ENCODE assay signal across 20 cellular contexts in the genomic region with DNA sequence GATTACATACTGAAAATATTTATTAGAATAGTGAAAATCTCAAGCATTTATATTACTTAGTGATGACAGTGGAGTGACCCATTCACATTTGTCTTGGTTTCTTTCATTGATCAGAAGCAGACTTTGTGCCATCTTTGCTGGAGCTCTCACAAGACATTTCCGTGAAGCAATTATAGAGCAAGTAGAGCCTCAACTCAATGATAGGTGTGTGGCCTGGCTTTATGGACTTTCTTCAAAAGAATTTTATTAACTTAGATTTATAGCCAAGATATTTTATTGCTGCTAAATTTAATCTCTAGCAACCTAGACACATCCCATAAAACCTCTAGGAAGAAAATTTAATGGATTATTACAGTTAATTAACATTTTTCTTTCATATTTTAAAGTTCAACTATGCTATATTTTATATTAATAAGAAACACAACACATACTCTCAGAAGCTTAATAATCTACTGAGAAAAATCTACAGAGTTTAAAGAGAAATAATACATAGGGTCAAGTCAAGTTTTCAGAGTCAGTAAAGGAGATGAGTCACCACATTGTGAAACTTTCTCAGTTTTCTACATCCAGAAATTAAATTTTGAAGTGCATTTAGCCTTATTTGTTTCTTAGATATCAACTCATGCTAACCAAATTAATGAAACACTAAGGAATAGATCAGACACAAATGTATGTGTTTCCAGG.
DNase-seq lines count a peak whose midpoint lies in the region; ATAC-seq and TF ChIP-seq lines count a peak whose summit lies in the region.
"Had no signal": no experiment of that assay in that cellular context is flagged by ENCODE, and none has a peak within 500 bp of the region (broad histone marks: within the 10 kb centered on the region; RNA-seq: fewer than 3 reads in every experiment).

No MANE protein-coding gene starts in this region.

- peaks cover 3% of the 10 kb centered on the region for H3K4me1 Mint-ChIP-seq in MCF 10A (ENCODE audit: insufficient read depth, unreplicated experiment)
- no peaks in the 10 kb centered on the region for H3K4me1 Mint-ChIP-seq in naive thymus-derived CD8-positive, alpha-beta T cell
- H3K4me1 Mint-ChIP-seq: activated T-helper 17 cell treated with anti-CD3 and anti-CD28 coated beads, Interleukin-2, amount 50 U/mL, for 72 hours; immature natural killer cell; natural killer cell; stimulated activated naive B cell treated with anti-CD40 and anti-IgM and Interleukin-4, amounts not matched to agents 10 μg/mL and 1 μg/mL and 100 μg/mL, for 72 hours had no signal

- no peaks in the 10 kb centered on the region for H3K36me3 ChIP-seq in breast epithelium
- H3K36me3 ChIP-seq: HAP-1, transverse colon had no signal

- H3K9me3 Mint-ChIP-seq in MCF 10A (ENCODE audit: unreplicated experiment) = peaks cover 3% of the 10 kb centered on the region
- H3K9me3 Mint-ChIP-seq in naive thymus-derived CD8-positive, alpha-beta T cell = peaks cover 0 to 9% (median 0%) of the 10 kb centered on the region in 9 donors
- H3K9me3 Mint-ChIP-seq: activated T-helper 17 cell treated with anti-CD3 and anti-CD28 coated beads, Interleukin-2, amount 50 U/mL, for 72 hours; natural killer cell; stimulated activated naive B cell treated with anti-CD40 and anti-IgM and Interleukin-4, amounts not matched to agents 10 μg/mL and 1 μg/mL and 100 μg/mL, for 72 hours had no signal

- no peak overlapping the region for H3K27ac ChIP-seq in breast epithelium

- H3K4me3 ChIP-seq in breast epithelium (no peak overlapping the region), choroid plexus epithelial cell (ENCODE audit: low read depth, low read length) (no peak overlapping the region)
- H3K4me3 ChIP-seq: HAP-1, transverse colon had no signal

- H3K27me3 Mint-ChIP-seq in MCF 10A (ENCODE audit: insufficient read depth, unreplicated experiment) = no peaks in the 10 kb centered on the region
- peaks cover 0 to 5% (median 1%) of the 10 kb centered on the region in 5 donors for H3K27me3 Mint-ChIP-seq in naive thymus-derived CD8-positive, alpha-beta T cell

- DNase-seq in MCF 10A (ENCODE audit: unreplicated experiment) (peak; percentile 31), breast epithelium (ENCODE audit: low spot score in 2 of 2) (no peak), choroid plexus epithelial cell (ENCODE audit: low read depth) (peak; percentile 71), left colon (no peak), NCI-H526 (lab: John Stamatoyannopoulos, UW) (no peak), erythroblast (lab: John Stamatoyannopoulos, UW) (no peak)
- DNase-seq in naive thymus-derived CD8-positive, alpha-beta T cell = no peak
- DNase-seq: C1 segment of cervical spinal cord; DMS79; immature natural killer cell; Kasumi-1; mammary epithelial cell; natural killer cell; NCI-H1694 treated with DMSO at 0.1 percent for 48 hours; NCI-H345; stimulated activated naive B cell treated with anti-CD40 and anti-IgM and Interleukin-4, amounts not matched to agents 10 μg/mL and 1 μg/mL and 100 μg/mL, for 72 hours; transverse colon had no signal

- no peaks in the 10 kb centered on the region for H3K27me3 ChIP-seq in breast epithelium
- H3K27me3 ChIP-seq: transverse colon had no signal

- no TSS peak for BruUV-seq in MCF 10A (replicated peaks; lab: Mats Ljungman, UMichigan)

- H3K9me3 ChIP-seq in breast epithelium = no peaks in the 10 kb centered on the region
- H3K9me3 ChIP-seq: transverse colon had no signal

- no peaks in the 10 kb centered on the region for H3K4me1 ChIP-seq in breast epithelium
- H3K4me1 ChIP-seq: HAP-1 had no signal

- H3K27ac Mint-ChIP-seq in MCF 10A (ENCODE audit: low read depth, unreplicated experiment) = no peak overlapping the region
- no peak overlapping the region for H3K27ac Mint-ChIP-seq in naive thymus-derived CD8-positive, alpha-beta T cell
- H3K27ac Mint-ChIP-seq: activated T-helper 17 cell treated with anti-CD3 and anti-CD28 coated beads, Interleukin-2, amount 50 U/mL, for 72 hours; immature natural killer cell; natural killer cell; stimulated activated naive B cell treated with anti-CD40 and anti-IgM and Interleukin-4, amounts not matched to agents 10 μg/mL and 1 μg/mL and 100 μg/mL, for 72 hours had no signal

- POLR2A ChIA-PET in MCF 10A (lab: Yijun Ruan, JAX) = interaction anchor here (2.0 kb wide), 1 partner anchor 132 kb away, joined by 8 read pairs; no protein-coding TSS in a partner anchor
- POLR2A ChIA-PET in naive thymus-derived CD8-positive, alpha-beta T cell (lab: Charles Lee) = no interaction called here

- H3K36me3 Mint-ChIP-seq in MCF 10A (ENCODE audit: insufficient read depth, unreplicated experiment) = no peaks in the 10 kb centered on the region
- peaks cover 0 to 6% (median 0%) of the 10 kb centered on the region in 3 donors for H3K36me3 Mint-ChIP-seq in naive thymus-derived CD8-positive, alpha-beta T cell
- H3K36me3 Mint-ChIP-seq: immature natural killer cell; natural killer cell; stimulated activated naive B cell treated with anti-CD40 and anti-IgM and Interleukin-4, amounts not matched to agents 10 μg/mL and 1 μg/mL and 100 μg/mL, for 72 hours had no signal

- CTCF ChIA-PET in MCF 10A (lab: Yijun Ruan, JAX) = no interaction called here

- ATAC-seq in left colon = peak; percentile 98
- ATAC-seq in naive thymus-derived CD8-positive, alpha-beta T cell = no peak
- no peak for ATAC-seq in HG03432 (IDR thresholded peaks at IDR 0.05; ENCODE audit: unreplicated experiment)
- ATAC-seq: activated T-helper 17 cell treated with anti-CD3 and anti-CD28 coated beads, Interleukin-2, amount 50 U/mL, for 72 hours; natural killer cell; stimulated activated naive B cell treated with anti-CD40 and anti-IgM and Interleukin-4, amounts not matched to agents 10 μg/mL and 1 μg/mL and 100 μg/mL, for 72 hours had no signal

- TF ChIP-seq CTCF in MCF 10A (IDR thresholded peaks at IDR 0.05; ENCODE audit: unreplicated experiment) (no peak), breast epithelium (IDR thresholded peaks at IDR 0.05) (no peak), choroid plexus epithelial cell (conservative IDR thresholded peaks at IDR 0.05; ENCODE audit: low read depth, low read length) (no peak)

- no peak overlapping the region for H3K4me3 Mint-ChIP-seq in MCF 10A (ENCODE audit: unreplicated experiment)
- no peak overlapping the region for H3K4me3 Mint-ChIP-seq in naive thymus-derived CD8-positive, alpha-beta T cell
- H3K4me3 Mint-ChIP-seq: activated T-helper 17 cell treated with anti-CD3 and anti-CD28 coated beads, Interleukin-2, amount 50 U/mL, for 72 hours; immature natural killer cell; natural killer cell; stimulated activated naive B cell treated with anti-CD40 and anti-IgM and Interleukin-4, amounts not matched to agents 10 μg/mL and 1 μg/mL and 100 μg/mL, for 72 hours had no signal

- TF ChIP-seq POLR2A in breast epithelium (IDR thresholded peaks at IDR 0.05) = no peak
- no peak for TF ChIP-seq POLR2A in erythroblast (IDR thresholded peaks at IDR 0.05; ENCODE audit: low read length)

- intact Hi-C loops in MCF 10A (cut with micrococcal nuclease) (no loop called here), breast epithelium (cut with DNase I; ENCODE audit: low total_unique reads) (no loop called here), left colon (cut with DNase I, micrococcal nuclease) (loop anchor here in 1 of 2 donors (10.0 kb wide), 1 partner anchor 135 kb away; no protein-coding TSS in a partner anchor)

Comparison
In these comparisons a context has a peak if more than half of its experiments do, and no peak if none do; other contexts are left out.
1. DNase-seq: peak in MCF 10A (single experiment) and choroid plexus epithelial cell (single experiment); none in breast epithelium (0 of 2), left colon (0 of 2), NCI-H526 (0 of 2), erythroblast (0 of 2) and naive thymus-derived CD8-positive, alpha-beta T cell (0 of 10).